11 cellular contexts compared by ENCODE assay signal in genomic region chr13:70613295-70613694, GRCh38.
A peak's percentile ranks its signal among the peaks of the same experiment; 100 is the strongest.
DNase-seq lines count a peak whose midpoint lies in the region; ATAC-seq, FAIRE-seq and TF ChIP-seq lines count a peak whose summit lies in the region.
"Had no signal": no experiment of that assay in that cellular context is flagged by ENCODE, and none has a peak within 500 bp of the region (broad histone marks: within the 10 kb centered on the region; RNA-seq: fewer than 3 reads in every experiment).

No MANE protein-coding gene starts in this region.

- BruUV-seq in GM12878 (replicated peaks; lab: Mats Ljungman, UMichigan) = no TSS peak

- H3K27me3 ChIP-seq in GM12878 (replicated peaks in 1 of 2; ENCODE audit: control insufficient read depth in 2 of 2, insufficient read depth in 2 of 2, low read length in 1 of 2) (no peaks in the 10 kb centered on the region), osteoblast (ENCODE audit: insufficient read depth, low read length) (no peaks in the 10 kb centered on the region)

- no peak; a peak in 1 of 6 replicates for TF ChIP-seq CTCF in GM12878 (IDR thresholded peaks at IDR 0.05 in 2 of 3, conservative IDR thresholded peaks at IDR 0.05 in 1 of 3; ENCODE audit: control insufficient read depth in 2 of 3, extremely low read depth in 1 of 3, insufficient read depth in 1 of 3, low read depth in 3 of 3, low read length in 3 of 3)
- no peak for TF ChIP-seq CTCF in osteoblast (IDR thresholded peaks at IDR 0.05; ENCODE audit: extremely low read depth, low read depth, low read length)

- in situ Hi-C loops in GM12878 (cut with MboI) = no loop called here

- H3K36me3 ChIP-seq in GM12878 (ENCODE audit: control insufficient read depth in 2 of 2, insufficient read depth in 2 of 2, low read length in 1 of 2) (no peaks in the 10 kb centered on the region), osteoblast (ENCODE audit: insufficient read depth, low read length) (no peaks in the 10 kb centered on the region)

- FAIRE-seq in GM12878 (lab: Jason Lieb, UNC) = no peak

- H2AFZ ChIP-seq in GM12878 (ENCODE audit: control insufficient read depth, low read depth, low read length) (no peak overlapping the region), osteoblast (ENCODE audit: low read length) (no peak overlapping the region)

- intact Hi-C loops in GM12878 (cut with micrococcal nuclease; ENCODE audit: unreplicated experiment) = no loop called here

- WGBS in GM12878 (ENCODE audit: insufficient coverage, insufficient replicate concordance, low lambda C conversion rate, missing lambda C conversion rate) = 0% methylated on average over 1 of the region's 1 CpG

- DNase-seq in DMS53 (lab: John Stamatoyannopoulos, UW) (peak; percentile 13), DMS53 treated with DMSO at 0.1 percent for 48 hours (lab: John Stamatoyannopoulos, UW; ENCODE audit: unreplicated experiment) (no peak), NCI-H2171 treated with DMSO at 0.1 percent for 48 hours (lab: John Stamatoyannopoulos, UW) (peak; percentile 70), GM12878 (ENCODE audit: low read depth, low spot score) (no peak), osteoblast (ENCODE audit: insufficient read length, low spot score, missing footprints) (peak; percentile 25), LoVo (ENCODE audit: low spot score) (no peak)
- DNase-seq: ACHN; activated CD8-positive, alpha-beta T cell treated with anti-CD3 and anti-CD28 coated beads for 36 hours; T-cell had no signal

- CTCF ChIA-PET in GM12878 (lab: Yijun Ruan, JAX) = no interaction called here

- RAD21 ChIA-PET in GM12878 (lab: Charles Lee; ENCODE audit: unreplicated experiment) = no interaction called here

- SMC1A ChIA-PET in GM12878 (lab: Charles Lee; ENCODE audit: uncharacterized antibody, unreplicated experiment) = interaction anchor here (1.0 kb wide), 1 partner anchor 12 kb away, joined by 3 read pairs; no protein-coding TSS in a partner anchor

- H3K79me2 ChIP-seq in GM12878 (ENCODE audit: control insufficient read depth, insufficient read depth, low read length) (no peaks in the 10 kb centered on the region), osteoblast (ENCODE audit: insufficient read depth, low read length) (no peaks in the 10 kb centered on the region)

- no peak for ATAC-seq in GM12878
- ATAC-seq in HG03135 (IDR thresholded peaks at IDR 0.05; ENCODE audit: unreplicated experiment) = no peak
- no peak for ATAC-seq in GM21529 (IDR thresholded peaks at IDR 0.05; ENCODE audit: unreplicated experiment)
- ATAC-seq: activated CD8-positive, alpha-beta T cell treated with anti-CD3 and anti-CD28 coated beads for 36 hours; T-cell had no signal

- no peaks in the 10 kb centered on the region for H4K20me1 ChIP-seq in GM12878 (ENCODE audit: control insufficient read depth, insufficient read depth)
- H4K20me1 ChIP-seq in osteoblast (ENCODE audit: insufficient read depth, low read length) = no peaks in the 10 kb centered on the region

- H3K9me3 ChIP-seq in GM12878 (replicated peaks; ENCODE audit: control insufficient read depth, insufficient read depth, low read length) = no peaks in the 10 kb centered on the region
- H3K9me3 ChIP-seq in osteoblast (ENCODE audit: low read depth, low read length) = no peaks in the 10 kb centered on the region

- no peak overlapping the region for H3K4me2 ChIP-seq in GM12878 (ENCODE audit: control insufficient read depth, insufficient read depth)
- H3K4me2 ChIP-seq in osteoblast (ENCODE audit: insufficient read depth, low read length) = no peak overlapping the region

- 0 out of 2 replicates have a peak, but pooled peaks have one; percentile 14 for TF ChIP-seq RAD21 in GM12878 (IDR thresholded peaks at IDR 0.05; ENCODE audit: insufficient read depth, low read depth, low read length)

- no peak for TF ChIP-seq POLR2A in GM12878 (IDR thresholded peaks at IDR 0.05; ENCODE audit: low read depth, low read length)

- H3K4me1 ChIP-seq in GM12878 (ENCODE audit: control insufficient read depth, insufficient read depth, low read length) = no peaks in the 10 kb centered on the region
- H3K4me1 ChIP-seq in osteoblast (ENCODE audit: insufficient read depth, low read length) = no peaks in the 10 kb centered on the region

- no peak overlapping the region for H3K9ac ChIP-seq in GM12878 (ENCODE audit: control insufficient read depth, insufficient read depth, low read length)

- no peak overlapping the region for H3K4me3 ChIP-seq in GM12878
- no peak overlapping the region for H3K4me3 ChIP-seq in osteoblast (ENCODE audit: insufficient read depth, low read length)

- no peak for TF ChIP-seq EP300 in GM12878 (IDR thresholded peaks at IDR 0.05; ENCODE audit: borderline replicate concordance in 1 of 2, control insufficient read depth in 1 of 2, low read depth in 2 of 2, low read length in 2 of 2)

- POLR2A ChIA-PET in GM12878 (lab: Charles Lee) = no interaction called here

- no peak overlapping the region for H3K27ac ChIP-seq in GM12878 (ENCODE audit: control insufficient read depth, insufficient read depth)
- no peak overlapping the region for H3K27ac ChIP-seq in osteoblast (ENCODE audit: low read depth, low read length)

TF ChIP-seq in GM12878, 131 proteins besides CTCF, POLR2A, EP300 and RAD21 (continues in another document):
- TF ChIP-seq EZH2 (IDR thresholded peaks at IDR 0.05; ENCODE audit: borderline replicate concordance, control insufficient read depth, low read depth, low read length) (no peak), ESRRA (IDR thresholded peaks at IDR 0.05; ENCODE audit: low read length) (no peak), SUZ12 (IDR thresholded peaks at IDR 0.05; ENCODE audit: unreplicated experiment) (no peak), SUPT20H (IDR thresholded peaks at IDR 0.05; ENCODE audit: borderline replicate concordance, control insufficient read depth, low read depth, low read length) (no peak), MYC (IDR thresholded peaks at IDR 0.05; ENCODE audit: insufficient read depth, insufficient read length, insufficient replicate concordance, low read length, severe bottlenecking) (no peak), STAT1 (conservative IDR thresholded peaks at IDR 0.05) (no peak), NR2F1 (conservative IDR thresholded peaks at IDR 0.05) (no peak), ZNF687 (IDR thresholded peaks at IDR 0.05) (no peak), HDGF (IDR thresholded peaks at IDR 0.05) (no peak), HSF1 (IDR thresholded peaks at IDR 0.05; ENCODE audit: low read depth, low read length) (no peak), CBFB (IDR thresholded peaks at IDR 0.05; ENCODE audit: low read depth) (no peak), IRF5 (IDR thresholded peaks at IDR 0.05; ENCODE audit: borderline replicate concordance) (no peak), FOS (IDR thresholded peaks at IDR 0.05; ENCODE audit: borderline replicate concordance, extremely low read depth, insufficient read length) (no peak), ZNF207 (IDR thresholded peaks at IDR 0.05; ENCODE audit: borderline replicate concordance) (no peak), POLR2AphosphoS5 (IDR thresholded peaks at IDR 0.05; ENCODE audit: low read length) (no peak), POLR2AphosphoS2 (IDR thresholded peaks at IDR 0.05; ENCODE audit: low read depth, low read length) (no peak)

Comparison
In these comparisons a context has a peak if more than half of its experiments do, and no peak if none do; other contexts are left out.
1. DNase-seq: peak in DMS53 (single experiment), NCI-H2171 treated with DMSO at 0.1 percent for 48 hours (single experiment) and osteoblast (single experiment); none in DMS53 treated with DMSO at 0.1 percent for 48 hours (single experiment), GM12878 (single experiment) and LoVo (single experiment).